ENCODE assay signal across 1 cellular context in the genomic region with DNA sequence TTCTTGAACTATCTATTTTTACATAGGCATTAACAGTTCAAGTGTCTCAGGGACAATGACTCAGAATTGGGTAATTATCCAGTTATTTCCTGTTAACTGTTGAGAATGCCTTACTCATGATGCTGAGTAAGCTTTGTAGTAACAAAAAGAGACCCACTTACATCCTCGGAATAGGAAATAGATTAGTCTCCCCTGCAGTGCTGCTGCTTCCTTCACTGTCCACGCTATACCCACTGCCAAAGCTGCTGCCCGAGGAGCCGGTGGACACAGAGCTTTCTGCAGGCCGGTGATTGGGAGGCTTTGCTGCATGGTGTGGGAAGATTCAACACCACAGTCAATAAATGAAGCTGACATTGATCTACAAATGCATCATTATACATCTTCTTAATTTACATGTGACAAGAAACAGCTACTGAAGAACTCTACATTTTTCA.
TF ChIP-seq lines count a peak whose summit lies in the region.

No MANE protein-coding gene starts in this region.

TF ChIP-seq in SK-N-SH, 30 proteins besides CTCF, POLR2A, EP300 and RAD21 (continued from another document):
- TF ChIP-seq, protein P1, sequence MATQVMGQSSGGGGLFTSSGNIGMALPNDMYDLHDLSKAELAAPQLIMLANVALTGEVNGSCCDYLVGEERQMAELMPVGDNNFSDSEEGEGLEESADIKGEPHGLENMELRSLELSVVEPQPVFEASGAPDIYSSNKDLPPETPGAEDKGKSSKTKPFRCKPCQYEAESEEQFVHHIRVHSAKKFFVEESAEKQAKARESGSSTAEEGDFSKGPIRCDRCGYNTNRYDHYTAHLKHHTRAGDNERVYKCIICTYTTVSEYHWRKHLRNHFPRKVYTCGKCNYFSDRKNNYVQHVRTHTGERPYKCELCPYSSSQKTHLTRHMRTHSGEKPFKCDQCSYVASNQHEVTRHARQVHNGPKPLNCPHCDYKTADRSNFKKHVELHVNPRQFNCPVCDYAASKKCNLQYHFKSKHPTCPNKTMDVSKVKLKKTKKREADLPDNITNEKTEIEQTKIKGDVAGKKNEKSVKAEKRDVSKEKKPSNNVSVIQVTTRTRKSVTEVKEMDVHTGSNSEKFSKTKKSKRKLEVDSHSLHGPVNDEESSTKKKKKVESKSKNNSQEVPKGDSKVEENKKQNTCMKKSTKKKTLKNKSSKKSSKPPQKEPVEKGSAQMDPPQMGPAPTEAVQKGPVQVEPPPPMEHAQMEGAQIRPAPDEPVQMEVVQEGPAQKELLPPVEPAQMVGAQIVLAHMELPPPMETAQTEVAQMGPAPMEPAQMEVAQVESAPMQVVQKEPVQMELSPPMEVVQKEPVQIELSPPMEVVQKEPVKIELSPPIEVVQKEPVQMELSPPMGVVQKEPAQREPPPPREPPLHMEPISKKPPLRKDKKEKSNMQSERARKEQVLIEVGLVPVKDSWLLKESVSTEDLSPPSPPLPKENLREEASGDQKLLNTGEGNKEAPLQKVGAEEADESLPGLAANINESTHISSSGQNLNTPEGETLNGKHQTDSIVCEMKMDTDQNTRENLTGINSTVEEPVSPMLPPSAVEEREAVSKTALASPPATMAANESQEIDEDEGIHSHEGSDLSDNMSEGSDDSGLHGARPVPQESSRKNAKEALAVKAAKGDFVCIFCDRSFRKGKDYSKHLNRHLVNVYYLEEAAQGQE (IDR thresholded peaks at IDR 0.05; ENCODE audit: low read depth, low read length) = no peak
- peak; percentile 87 for TF ChIP-seq TEAD4 (IDR thresholded peaks at IDR 0.05; ENCODE audit: borderline replicate concordance, insufficient read depth)
- TF ChIP-seq, protein P2, sequence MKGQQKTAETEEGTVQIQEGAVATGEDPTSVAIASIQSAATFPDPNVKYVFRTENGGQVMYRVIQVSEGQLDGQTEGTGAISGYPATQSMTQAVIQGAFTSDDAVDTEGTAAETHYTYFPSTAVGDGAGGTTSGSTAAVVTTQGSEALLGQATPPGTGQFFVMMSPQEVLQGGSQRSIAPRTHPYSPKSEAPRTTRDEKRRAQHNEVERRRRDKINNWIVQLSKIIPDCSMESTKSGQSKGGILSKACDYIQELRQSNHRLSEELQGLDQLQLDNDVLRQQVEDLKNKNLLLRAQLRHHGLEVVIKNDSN (IDR thresholded peaks at IDR 0.05; ENCODE audit: borderline replicate concordance, low read depth) = no peak
- TF ChIP-seq FOSL2 (IDR thresholded peaks at IDR 0.05; ENCODE audit: borderline replicate concordance, low read depth) = peak; percentile 98
- peak; percentile 75 for TF ChIP-seq ELF1 (IDR thresholded peaks at IDR 0.05)
- peak; percentile 65; the same call in 1 of the 2 replicates for TF ChIP-seq MXI1 (IDR thresholded peaks at IDR 0.05; ENCODE audit: low read depth, low read length)
- TF ChIP-seq RFX5 (IDR thresholded peaks at IDR 0.05; ENCODE audit: low read length) = peak; percentile 53
- peak; percentile 82 for TF ChIP-seq GATA2 (CRISPR knock-in tag; IDR thresholded peaks at IDR 0.05)
- peak; percentile 76 for TF ChIP-seq TAF1 (IDR thresholded peaks at IDR 0.05; ENCODE audit: borderline replicate concordance, low read depth, low read length)
- no peak for TF ChIP-seq SMC3 (IDR thresholded peaks at IDR 0.05; ENCODE audit: low read depth, low read length)
- TF ChIP-seq, protein P3, sequence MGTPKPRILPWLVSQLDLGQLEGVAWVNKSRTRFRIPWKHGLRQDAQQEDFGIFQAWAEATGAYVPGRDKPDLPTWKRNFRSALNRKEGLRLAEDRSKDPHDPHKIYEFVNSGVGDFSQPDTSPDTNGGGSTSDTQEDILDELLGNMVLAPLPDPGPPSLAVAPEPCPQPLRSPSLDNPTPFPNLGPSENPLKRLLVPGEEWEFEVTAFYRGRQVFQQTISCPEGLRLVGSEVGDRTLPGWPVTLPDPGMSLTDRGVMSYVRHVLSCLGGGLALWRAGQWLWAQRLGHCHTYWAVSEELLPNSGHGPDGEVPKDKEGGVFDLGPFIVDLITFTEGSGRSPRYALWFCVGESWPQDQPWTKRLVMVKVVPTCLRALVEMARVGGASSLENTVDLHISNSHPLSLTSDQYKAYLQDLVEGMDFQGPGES (IDR thresholded peaks at IDR 0.05; ENCODE audit: low read depth, low read length) = no peak
- TF ChIP-seq, protein P4, sequence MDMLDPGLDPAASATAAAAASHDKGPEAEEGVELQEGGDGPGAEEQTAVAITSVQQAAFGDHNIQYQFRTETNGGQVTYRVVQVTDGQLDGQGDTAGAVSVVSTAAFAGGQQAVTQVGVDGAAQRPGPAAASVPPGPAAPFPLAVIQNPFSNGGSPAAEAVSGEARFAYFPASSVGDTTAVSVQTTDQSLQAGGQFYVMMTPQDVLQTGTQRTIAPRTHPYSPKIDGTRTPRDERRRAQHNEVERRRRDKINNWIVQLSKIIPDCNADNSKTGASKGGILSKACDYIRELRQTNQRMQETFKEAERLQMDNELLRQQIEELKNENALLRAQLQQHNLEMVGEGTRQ (IDR thresholded peaks at IDR 0.05; ENCODE audit: borderline replicate concordance, low read depth, low read length) = no peak
- TF ChIP-seq JUND (IDR thresholded peaks at IDR 0.05) = peak; percentile 96
- peak; percentile 73 for TF ChIP-seq TCF12 (IDR thresholded peaks at IDR 0.05)
- TF ChIP-seq, protein P5, sequence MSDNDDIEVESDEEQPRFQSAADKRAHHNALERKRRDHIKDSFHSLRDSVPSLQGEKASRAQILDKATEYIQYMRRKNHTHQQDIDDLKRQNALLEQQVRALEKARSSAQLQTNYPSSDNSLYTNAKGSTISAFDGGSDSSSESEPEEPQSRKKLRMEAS (IDR thresholded peaks at IDR 0.05; ENCODE audit: low read depth) = peak; percentile 93
- TF ChIP-seq, protein P6, sequence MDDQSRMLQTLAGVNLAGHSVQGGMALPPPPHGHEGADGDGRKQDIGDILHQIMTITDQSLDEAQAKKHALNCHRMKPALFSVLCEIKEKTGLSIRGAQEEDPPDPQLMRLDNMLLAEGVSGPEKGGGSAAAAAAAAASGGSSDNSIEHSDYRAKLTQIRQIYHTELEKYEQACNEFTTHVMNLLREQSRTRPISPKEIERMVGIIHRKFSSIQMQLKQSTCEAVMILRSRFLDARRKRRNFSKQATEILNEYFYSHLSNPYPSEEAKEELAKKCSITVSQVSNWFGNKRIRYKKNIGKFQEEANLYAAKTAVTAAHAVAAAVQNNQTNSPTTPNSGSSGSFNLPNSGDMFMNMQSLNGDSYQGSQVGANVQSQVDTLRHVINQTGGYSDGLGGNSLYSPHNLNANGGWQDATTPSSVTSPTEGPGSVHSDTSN (IDR thresholded peaks at IDR 0.05) = peak; percentile 80
- TF ChIP-seq YY1 (IDR thresholded peaks at IDR 0.05; ENCODE audit: low read depth) = peak; percentile 49; the same call in 1 of the 2 replicates
- 0 out of 2 replicates have a peak, but pooled peaks have one; percentile 52 for TF ChIP-seq FOXM1 (IDR thresholded peaks at IDR 0.05; ENCODE audit: low read depth)
- peak; percentile 74; the same call in 1 of the 2 replicates for TF ChIP-seq FOXJ3 (CRISPR knock-in tag; IDR thresholded peaks at IDR 0.05)
TF ChIP-seq in SK-N-SH: peak in this region for 22.
